18 cellular contexts compared by ENCODE assay signal in genomic region chr3:42745291-42745745, GRCh38. TPM values are rescaled to one million over a fixed set of nuclear protein-coding genes. Genes with fewer than 3 reads are reported as not detected.
A peak's percentile ranks its signal among the peaks of the same experiment; 100 is the strongest.
DNase-seq lines count a peak whose midpoint lies in the region; ATAC-seq and TF ChIP-seq lines count a peak whose summit lies in the region.
"Had no signal": no experiment of that assay in that cellular context is flagged by ENCODE, and none has a peak within 500 bp of the region (broad histone marks: within the 10 kb centered on the region; RNA-seq: fewer than 3 reads in every experiment).

No MANE protein-coding gene starts in this region.

- H3K56ac ChIP-seq in H9 (ENCODE audit: insufficient read length, low read depth, low read length), result no peak overlapping the region

- DNase-seq in DMS79 treated with DMSO at 0.1 percent for 48 hours (lab: John Stamatoyannopoulos, UW) (peak; percentile 39), DMS79 (lab: John Stamatoyannopoulos, UW) (no peak), adipocyte (ENCODE audit: low read depth) (peak; percentile 24), thoracic aorta (ENCODE audit: low spot score) (no peak), COR-L47 (lab: John Stamatoyannopoulos, UW) (no peak), H9 (no peak)
- DNase-seq: activated CD4-positive, alpha-beta memory T cell treated with anti-CD3 and anti-CD28 coated beads for 36 hours; amniotic stem cell; NCI-H187 treated with DMSO at 0.1 percent for 48 hours; NCI-H748 treated with DMSO at 0.1 percent for 48 hours; Peyer's patch had no signal

- no peak for TF ChIP-seq CTCF in thoracic aorta (IDR thresholded peaks at IDR 0.05)
- TF ChIP-seq CTCF in H9 (conservative IDR thresholded peaks at IDR 0.05), result no peak

- H3K23me2 ChIP-seq in H9 (ENCODE audit: insufficient read length, low read depth, low read length, poor library complexity, severe bottlenecking), result no peaks in the 10 kb centered on the region

- H4K5ac ChIP-seq in H9 (ENCODE audit: insufficient read length, low read depth, low read length), result no peak overlapping the region

- H3K18ac ChIP-seq in H9 (ENCODE audit: insufficient read length, low read depth, low read length), result no peak overlapping the region

- no peaks in the 10 kb centered on the region for H3K79me1 ChIP-seq in H9 (ENCODE audit: insufficient read depth, low read depth, low read length, poor library complexity, severe bottlenecking)

- H3K9me3 ChIP-seq in adipocyte (ENCODE audit: control insufficient read depth, low read length) (no peaks in the 10 kb centered on the region), thoracic aorta (no peaks in the 10 kb centered on the region), H9 (ENCODE audit: control insufficient read depth, low read depth, low read length) (no peaks in the 10 kb centered on the region)
- H3K9me3 ChIP-seq: Peyer's patch had no signal

- no peak overlapping the region for H2AK5ac ChIP-seq in H9 (ENCODE audit: insufficient read length, low read length)

- H3K23ac ChIP-seq in H9 (ENCODE audit: insufficient read length, low read depth, low read length), result no peak overlapping the region

- H4K91ac ChIP-seq in H9 (ENCODE audit: insufficient read length, low read depth, low read length), result no peak overlapping the region

- H3K36me3 ChIP-seq in adipocyte (ENCODE audit: control insufficient read depth, insufficient read depth, low read length, severe bottlenecking) (no peaks in the 10 kb centered on the region), thoracic aorta (no peaks in the 10 kb centered on the region)
- H3K36me3 ChIP-seq: Peyer's patch had no signal

- H2BK15ac ChIP-seq in H9 (ENCODE audit: low read depth, low read length), result no peak overlapping the region

- peak overlapping the region; percentile 20 for H3K9ac ChIP-seq in adipocyte (ENCODE audit: low read length)
- H3K9ac ChIP-seq in H9 (ENCODE audit: extremely low read depth, insufficient read length, low read length), result no peak overlapping the region

- no CpG with 5 or more reads among the region's 3 CpGs for WGBS in H9 (ENCODE audit: extremely low coverage, insufficient read length, low lambda C conversion rate)

- no peak overlapping the region for H3K4ac ChIP-seq in H9 (ENCODE audit: low read depth, low read length)

- H3K27me3 ChIP-seq in adipocyte (replicated peaks; ENCODE audit: control insufficient read depth, insufficient read depth, low read length) (no peaks in the 10 kb centered on the region), layer of hippocampus (ENCODE audit: control insufficient read depth, insufficient read depth, low read length) (no peaks in the 10 kb centered on the region), thoracic aorta (replicated peaks; ENCODE audit: insufficient read depth) (no peaks in the 10 kb centered on the region), H9 (ENCODE audit: insufficient read depth, low read length) (no peaks in the 10 kb centered on the region)
- H3K27me3 ChIP-seq: Peyer's patch had no signal

- no peak for ATAC-seq in thoracic aorta (ENCODE audit: insufficient number of reproducible peaks, low FRiP score, low read depth)
- no peak for ATAC-seq in GM19467 (IDR thresholded peaks at IDR 0.05; ENCODE audit: unreplicated experiment)
- ATAC-seq: esophagus mucosa had no signal

- H3K27ac Mint-ChIP-seq in H9, result no peak overlapping the region
- H3K27ac Mint-ChIP-seq: activated CD4-positive, alpha-beta memory T cell treated with anti-CD3 and anti-CD28 coated beads for 36 hours had no signal

- no peaks in the 10 kb centered on the region for H3K9me3 Mint-ChIP-seq in H9
- H3K9me3 Mint-ChIP-seq: activated CD4-positive, alpha-beta memory T cell treated with anti-CD3 and anti-CD28 coated beads for 36 hours; dendritic cell treated with granulocyte-macrophage colony-stimulating factor and Interleukin-4, amounts not matched to agents 40 ng/mL and 50 ng/mL, for 4 days had no signal

- H2BK20ac ChIP-seq in H9 (ENCODE audit: low read depth, low read length, poor library complexity, severe bottlenecking), result no peak overlapping the region

- H3T11ph ChIP-seq in H9 (ENCODE audit: low read length), result no peak overlapping the region

- H3K4me2 ChIP-seq in H9 (ENCODE audit: insufficient read depth, insufficient read length, low read length), result no peak overlapping the region

- H2BK5ac ChIP-seq in H9 (ENCODE audit: insufficient read length, low read length), result no peak overlapping the region

- H3K4me1 ChIP-seq in adipocyte (ENCODE audit: control insufficient read depth, insufficient read depth, low read length) (peaks cover 9% of the 10 kb centered on the region), thoracic aorta (ENCODE audit: control insufficient read depth in 1 of 2, low read depth in 2 of 2) (peaks cover 21 to 68% of the 10 kb centered on the region in 2 donors), H9 (ENCODE audit: insufficient read depth, low read length) (no peaks in the 10 kb centered on the region)

- H2BK12ac ChIP-seq in H9 (ENCODE audit: insufficient read length, low read depth, low read length), result no peak overlapping the region

- no peak overlapping the region for H3K14ac ChIP-seq in H9 (ENCODE audit: insufficient read depth, low read length)

- peaks cover 14% of the 10 kb centered on the region for H3K27me3 Mint-ChIP-seq in H9 (ENCODE audit: low read depth)
- H3K27me3 Mint-ChIP-seq: activated CD4-positive, alpha-beta memory T cell treated with anti-CD3 and anti-CD28 coated beads for 36 hours; dendritic cell treated with granulocyte-macrophage colony-stimulating factor and Interleukin-4, amounts not matched to agents 40 ng/mL and 50 ng/mL, for 4 days had no signal

- no peak overlapping the region for H2BK120ac ChIP-seq in H9 (ENCODE audit: low read depth, low read length, poor library complexity, severe bottlenecking)

- no peak overlapping the region for H2AFZ ChIP-seq in H9 (ENCODE audit: low read length)

- no peak overlapping the region for H4K8ac ChIP-seq in H9 (replicated peaks; ENCODE audit: insufficient read length, low read depth, low read length)

- no peaks in the 10 kb centered on the region for H3K36me3 Mint-ChIP-seq in H9 (ENCODE audit: insufficient read depth in 1 of 3, low read depth in 3 of 3)
- H3K36me3 Mint-ChIP-seq: activated CD4-positive, alpha-beta memory T cell treated with anti-CD3 and anti-CD28 coated beads for 36 hours had no signal

- no peaks in the 10 kb centered on the region for H3K79me2 ChIP-seq in H9 (ENCODE audit: insufficient read depth, low read length)

- H4K20me1 ChIP-seq in H9 (ENCODE audit: control insufficient read depth, insufficient read depth, insufficient read length), result no peaks in the 10 kb centered on the region

- H3K4me3 Mint-ChIP-seq in H9, result no peak overlapping the region; a peak in 1 of 5 replicates
- H3K4me3 Mint-ChIP-seq: activated CD4-positive, alpha-beta memory T cell treated with anti-CD3 and anti-CD28 coated beads for 36 hours; dendritic cell treated with granulocyte-macrophage colony-stimulating factor and Interleukin-4, amounts not matched to agents 40 ng/mL and 50 ng/mL, for 4 days had no signal

- H3K4me3 ChIP-seq in adipocyte (ENCODE audit: low read length) (no peak overlapping the region), thoracic aorta (no peak overlapping the region)
- H3K4me3 ChIP-seq: Peyer's patch had no signal

- H3K4me1 Mint-ChIP-seq in H9, result peaks cover 29 to 31% of the 10 kb centered on the region in 2 experiments

- H3K27ac ChIP-seq in layer of hippocampus (ENCODE audit: low read depth, low read length) (peak overlapping the region; percentile 89), thoracic aorta (peak overlapping the region; percentile 88 to 95), H9 (ENCODE audit: insufficient read length, low read depth, low read length) (no peak overlapping the region)

RNA-seq across cellular contexts. Expression of gene CCDC13, which starts 27.7 kb away (rescaled TPM):
- total RNA-seq in thoracic aorta, result 1 to 10 TPM; 1.5 to 3.1 TPM
- not detected in 2 replicates for total RNA-seq in H9 (2021)
- total RNA-seq: esophagus mucosa had no signal

RNA-seq across cellular contexts. Expression of gene HHATL, which starts 42.7 kb away (rescaled TPM):
- total RNA-seq in thoracic aorta (not detected), H9 (2021) (0.46 TPM in 1 of 2 replicates, not detected in the other)
- total RNA-seq: activated CD4-positive, alpha-beta memory T cell treated with anti-CD3 and anti-CD28 coated beads for 36 hours; Daoy; esophagus mucosa; kidney epithelial cell; osteoblast had no signal

RNA-seq across cellular contexts. Expression of gene HIGD1A, which starts 59.0 kb away (rescaled TPM):
- total RNA-seq in thoracic aorta (100 to 1,000 TPM; 163 to 169 TPM), H9 (2021) (77.6 and 84.2 TPM in 2 replicates)

RNA-seq across cellular contexts. Expression of gene KLHL40, which starts 60.0 kb away (rescaled TPM):
- total RNA-seq in thoracic aorta, result not detected
- total RNA-seq in H9 (2021), result not detected in 2 replicates
- total RNA-seq: activated CD4-positive, alpha-beta memory T cell treated with anti-CD3 and anti-CD28 coated beads for 36 hours; Daoy; esophagus mucosa; kidney epithelial cell; osteoblast; Peyer's patch had no signal

Comparison
In these comparisons a context has a peak if more than half of its experiments do, and no peak if none do; other contexts are left out.
1. DNase-seq: peak in DMS79 treated with DMSO at 0.1 percent for 48 hours (single experiment) and adipocyte (single experiment); none in DMS79 (single experiment), thoracic aorta (single experiment), COR-L47 (single experiment) and H9 (single experiment).